In genomic region chr16:3717235-3718018, GRCh38 we compare ENCODE assay signal across 1 cellular context.
A peak's percentile ranks its signal among the peaks of the same experiment; 100 is the strongest.
TF ChIP-seq lines count a peak whose summit lies in the region.

TRAP1 (minus strand) TSS chr16:3717524; CDS start chr16:3717508, 16 bp downstream.

TF ChIP-seq in HepG2, 621 proteins besides CTCF, POLR2A, EP300 and RAD21 (continued from another document and continues in another):
- TF ChIP-seq ZBTB44 (CRISPR knock-in tag; IDR thresholded peaks at IDR 0.05), result no peak
- TF ChIP-seq SIX1 (CRISPR knock-in tag; IDR thresholded peaks at IDR 0.05; ENCODE audit: borderline replicate concordance), result no peak
- TF ChIP-seq THAP7 (CRISPR knock-in tag; IDR thresholded peaks at IDR 0.05), result no peak
- no peak for TF ChIP-seq ZNF17 (CRISPR knock-in tag; IDR thresholded peaks at IDR 0.05)
- TF ChIP-seq ZNF720 (CRISPR knock-in tag; IDR thresholded peaks at IDR 0.05), result peak; percentile 40; the same call in 1 of the 2 replicates
- no peak for TF ChIP-seq NFYC (CRISPR knock-in tag; IDR thresholded peaks at IDR 0.05)
- TF ChIP-seq NPAS2 (CRISPR knock-in tag; IDR thresholded peaks at IDR 0.05; ENCODE audit: borderline replicate concordance), result no peak
- no peak for TF ChIP-seq NBN (conservative IDR thresholded peaks at IDR 0.05)
- TF ChIP-seq DDIT3 (CRISPR knock-in tag; IDR thresholded peaks at IDR 0.05), result no peak
- peak; percentile 74 for TF ChIP-seq UBTF (CRISPR knock-in tag; IDR thresholded peaks at IDR 0.05)
- no peak for TF ChIP-seq CC2D1A (CRISPR knock-in tag; IDR thresholded peaks at IDR 0.05)
- TF ChIP-seq ZNF484 (CRISPR knock-in tag; IDR thresholded peaks at IDR 0.05; ENCODE audit: borderline replicate concordance, low read depth), result no peak
- TF ChIP-seq ZNF407 (CRISPR knock-in tag; IDR thresholded peaks at IDR 0.05; ENCODE audit: not compliant biosample characterization), result peak; percentile 23
- peak; percentile 94 for TF ChIP-seq MAX (IDR thresholded peaks at IDR 0.05)
- 0 out of 2 replicates have a peak, but pooled peaks have one; percentile 38 for TF ChIP-seq TFE3 (CRISPR knock-in tag; IDR thresholded peaks at IDR 0.05)
- no peak for TF ChIP-seq ZNF850 (CRISPR knock-in tag; conservative IDR thresholded peaks at IDR 0.05)
- TF ChIP-seq ELF1 (CRISPR knock-in tag; IDR thresholded peaks at IDR 0.05), result no peak
- TF ChIP-seq CHD2 (IDR thresholded peaks at IDR 0.05; ENCODE audit: low read depth, low read length), result peak; percentile 62
- TF ChIP-seq NR2F6 (IDR thresholded peaks at IDR 0.05), result no peak
- TF ChIP-seq NR2F6 (CRISPR knock-in tag; IDR thresholded peaks at IDR 0.05), result 0 out of 2 replicates have a peak, but pooled peaks have one; percentile 8
- no peak; the same call in 1 of the 2 replicates for TF ChIP-seq CREBL2 (CRISPR knock-in tag; IDR thresholded peaks at IDR 0.05; ENCODE audit: borderline replicate concordance)
- TF ChIP-seq ZIK1 (CRISPR knock-in tag; IDR thresholded peaks at IDR 0.05; ENCODE audit: borderline replicate concordance, low read depth), result peak; percentile 56; the same call in 1 of the 2 replicates
- no peak for TF ChIP-seq ZFP36 (IDR thresholded peaks at IDR 0.05; ENCODE audit: borderline replicate concordance, low read depth, low read length, partially characterized antibody)
- no peak for TF ChIP-seq TBP (CRISPR knock-in tag; IDR thresholded peaks at IDR 0.05)
- TF ChIP-seq ZNF558 (CRISPR knock-in tag; IDR thresholded peaks at IDR 0.05; ENCODE audit: borderline replicate concordance), result peak; percentile 93; the same call in 1 of the 2 replicates
- no peak for TF ChIP-seq LRRFIP1 (CRISPR knock-in tag; conservative IDR thresholded peaks at IDR 0.05)
- TF ChIP-seq DPF2 (CRISPR knock-in tag; IDR thresholded peaks at IDR 0.05; ENCODE audit: borderline replicate concordance, low read depth), result no peak
- no peak for TF ChIP-seq CENPT (CRISPR knock-in tag; IDR thresholded peaks at IDR 0.05; ENCODE audit: low read depth)
- no peak for TF ChIP-seq ZNF543 (CRISPR knock-in tag; IDR thresholded peaks at IDR 0.05)
- no peak for TF ChIP-seq ZZZ3 (CRISPR knock-in tag; IDR thresholded peaks at IDR 0.05; ENCODE audit: borderline replicate concordance)
- TF ChIP-seq ZNF550 (CRISPR knock-in tag; IDR thresholded peaks at IDR 0.05; ENCODE audit: borderline replicate concordance), result no peak
- TF ChIP-seq ZNF7 (CRISPR knock-in tag; IDR thresholded peaks at IDR 0.05), result no peak
- no peak for TF ChIP-seq CEBPB (IDR thresholded peaks at IDR 0.05; ENCODE audit: borderline replicate concordance, low read depth, low read length)
- 0 out of 2 replicates have a peak, but pooled peaks have one; percentile 20 for TF ChIP-seq RARA (CRISPR knock-in tag; IDR thresholded peaks at IDR 0.05)
- no peak for TF ChIP-seq ZNF121 (CRISPR knock-in tag; IDR thresholded peaks at IDR 0.05)
- no peak; the same call in 1 of the 2 replicates for TF ChIP-seq ZNF792 (CRISPR knock-in tag; IDR thresholded peaks at IDR 0.05)
- no peak for TF ChIP-seq ZNF572 (CRISPR knock-in tag; IDR thresholded peaks at IDR 0.05)
- TF ChIP-seq ZXDC (CRISPR knock-in tag; IDR thresholded peaks at IDR 0.05), result peak; percentile 51; the same call in 1 of the 2 replicates
- no peak for TF ChIP-seq ZSCAN29 (CRISPR knock-in tag; conservative IDR thresholded peaks at IDR 0.05)
- peak; percentile 58; the same call in 1 of the 2 replicates for TF ChIP-seq HES4 (CRISPR knock-in tag; IDR thresholded peaks at IDR 0.05; ENCODE audit: borderline replicate concordance)
- TF ChIP-seq LBX2 (CRISPR knock-in tag; IDR thresholded peaks at IDR 0.05; ENCODE audit: borderline replicate concordance), result no peak
